Comparison of ENCODE assay signal across 8 cellular contexts in the genomic region with DNA sequence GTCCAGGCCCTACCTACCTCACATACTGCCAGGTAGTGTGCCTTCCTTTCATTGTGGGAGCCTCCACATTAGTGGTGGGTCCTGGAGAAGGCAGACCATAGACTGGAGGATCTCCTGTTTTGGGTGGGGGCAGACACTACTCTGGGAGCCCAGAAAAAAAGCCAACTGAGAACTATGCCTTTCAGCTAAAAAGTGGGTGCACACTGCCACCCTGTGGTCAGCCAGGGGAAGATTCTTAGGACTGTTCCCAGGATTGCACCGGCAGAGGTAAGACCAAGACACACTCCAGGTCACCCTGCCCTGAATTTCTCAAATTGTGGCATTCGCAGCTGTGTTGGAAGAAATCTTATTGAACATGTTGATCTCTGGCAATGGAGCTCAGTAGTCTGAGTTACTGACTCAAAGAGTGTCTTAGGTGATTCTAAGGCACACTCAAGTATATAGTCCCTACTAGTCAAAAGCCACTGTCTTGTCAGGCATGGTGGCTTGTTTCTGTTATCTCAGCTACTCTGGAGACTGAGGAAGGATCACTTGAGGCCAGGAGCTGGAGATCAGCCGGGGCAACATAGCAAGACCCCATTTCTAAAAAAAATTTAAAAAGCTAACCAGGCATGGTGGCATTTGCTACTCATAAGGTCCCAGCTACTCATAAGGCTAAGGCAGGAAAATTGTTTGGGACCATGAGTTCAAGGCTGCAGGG. TPM values are rescaled to one million over a fixed set of nuclear protein-coding genes. Genes with fewer than 3 reads are reported as not detected.
A peak's percentile ranks its signal among the peaks of the same experiment; 100 is the strongest.
DNase-seq lines count a peak whose midpoint lies in the region; ATAC-seq and TF ChIP-seq lines count a peak whose summit lies in the region.

No MANE protein-coding gene starts in this region.

- CTCF ChIA-PET in PC-9 (lab: Charles Lee), result interaction anchor here (0.6 to 1.7 kb wide), 3 partner anchors 31 to 1307 kb away, joined by 3 to 4 read pairs (median 4); no protein-coding TSS in a partner anchor

- no peak for ATAC-seq in HG02870 (IDR thresholded peaks at IDR 0.05; ENCODE audit: unreplicated experiment)

- 23 to 67% methylated on average over 1 to 3 of the region's 3 CpGs for whole genome bisulfite sequencing in transverse colon (ENCODE audit: low coverage in 1 of 2), 2 donors

- TF ChIP-seq POLR2A in transverse colon (IDR thresholded peaks at IDR 0.05), result no peak

- TF ChIP-seq EP300 in transverse colon (IDR thresholded peaks at IDR 0.05; ENCODE audit: low read depth), result no peak

- H3F3A ChIP-seq in PC-9 (ENCODE audit: insufficient read depth, low read depth), result peaks cover 5% of the 10 kb centered on the region; the same call in 1 of the 2 replicates

- H3K4me2 ChIP-seq in PC-9, result no peak overlapping the region

- intact Hi-C loops in PC-9 (cut with micrococcal nuclease; ENCODE audit: unreplicated experiment) (loop anchor here (2.0 kb wide), 1 partner anchor 21 kb away; the partner anchor contains the start of gene RPP25L), transverse colon (cut with DNase I; ENCODE audit: low total_unique reads) (no loop called here)

- H3K36me3 ChIP-seq in PC-9 (ENCODE audit: low read depth) (no peaks in the 10 kb centered on the region), transverse colon (no peaks in the 10 kb centered on the region)

- H3K27me3 ChIP-seq in PC-9 (ENCODE audit: insufficient read depth, low read depth) (peaks cover 11% of the 10 kb centered on the region), transverse colon (peaks cover 19% of the 10 kb centered on the region)

- H3K9me3 ChIP-seq in PC-9 (ENCODE audit: insufficient read depth, low read depth) (no peaks in the 10 kb centered on the region), transverse colon (no peaks in the 10 kb centered on the region)

- peak; percentile 82 for TF ChIP-seq CTCF in PC-9 (conservative IDR thresholded peaks at IDR 0.05)
- peak; percentile 82 for TF ChIP-seq CTCF in fibroblast of the aortic adventitia (IDR thresholded peaks at IDR 0.05; ENCODE audit: insufficient read depth, low read length)
- peak; percentile 77 to 89 (median 83) for TF ChIP-seq CTCF in transverse colon (IDR thresholded peaks at IDR 0.05)

- no peak overlapping the region for H2AFZ ChIP-seq in PC-9

- in situ Hi-C loops in transverse colon (cut with MboI; ENCODE audit: low pct_ligation_motif_present in 1 of 4, low pct_unique_long_range_greater_than_20kb in 1 of 4, low sequenced_read_pairs in 3 of 4), result no loop called here

- POLR2A ChIA-PET in PC-9 (lab: Charles Lee; ENCODE audit: unreplicated experiment), result no interaction called here

- H3K4me3 ChIP-seq in PC-9 (no peak overlapping the region), fibroblast of the aortic adventitia (ENCODE audit: low read depth, low read length) (no peak overlapping the region), transverse colon (no peak overlapping the region)

- H3K27ac ChIP-seq in PC-9 (no peak overlapping the region), transverse colon (no peak overlapping the region)

- no peaks in the 10 kb centered on the region for H3K9me2 ChIP-seq in PC-9 (ENCODE audit: insufficient read depth)

- BruUV-seq in PC-9 (replicated peaks; lab: Mats Ljungman, UMichigan), result no TSS peak

- peaks cover 18% of the 10 kb centered on the region for H3K79me2 ChIP-seq in PC-9 (ENCODE audit: low read depth)

- H3K4me1 ChIP-seq in PC-9 (replicated peaks; ENCODE audit: insufficient read depth) (peaks cover 9% of the 10 kb centered on the region; the same call in 1 of the 2 replicates), transverse colon (peaks cover 9 to 39% (median 20%) of the 10 kb centered on the region in 4 donors)

- no peaks in the 10 kb centered on the region for H4K20me1 ChIP-seq in PC-9 (ENCODE audit: insufficient read depth)

- DNase-seq in GF-D8 (lab: John Stamatoyannopoulos, UW) (peak; percentile 50), HuH-7.5 (ENCODE audit: low spot score) (peak; percentile 65), PC-9 (peak in 1 of 2 experiments; percentile 53), activated T-helper 1 cell treated with Interleukin-2 at 50 U/mL for 16 hours (ENCODE audit: low read depth) (peak; percentile 61), fibroblast of the aortic adventitia (ENCODE audit: low read depth) (peak; percentile 75), non-pigmented ciliary epithelial cell (ENCODE audit: low read depth) (peak; percentile 26), transverse colon (peak; percentile 66)

RNA-seq across cellular contexts. Expression of gene SIGMAR1, which starts 3.6 kb away (rescaled TPM):
- total RNA-seq in PC-9 (2021), result 55.8 and 57.9 TPM in 2 replicates
- total RNA-seq in fibroblast of the aortic adventitia (ENCODE audit: low replicate concordance), result 71.3 and 97.8 TPM in 2 replicates
- total RNA-seq in transverse colon, result 100 to 1,000 TPM in 1 of 4 donors, 10 to 100 TPM in 3; 45.6 to 102 (median 62.6) TPM

RNA-seq across cellular contexts. Expression of gene ARID3C, which starts 5.1 kb away (rescaled TPM):
- total RNA-seq in PC-9 (2021) (not detected in 2 replicates), fibroblast of the aortic adventitia (ENCODE audit: low replicate concordance) (0.09 and 0.74 TPM in 2 replicates), transverse colon (not detected)

RNA-seq across cellular contexts. Expression of gene GALT, which starts 12.5 kb away (rescaled TPM):
- total RNA-seq in PC-9 (2021), result 13.5 and 18.2 TPM in 2 replicates
- total RNA-seq in fibroblast of the aortic adventitia (ENCODE audit: low replicate concordance), result 22.8 and 26.8 TPM in 2 replicates
- total RNA-seq in transverse colon, result 100 to 1,000 TPM in 2 of 4 donors, 10 to 100 TPM in 2; 73.5 to 147 (median 97.3) TPM

RNA-seq across cellular contexts. Expression of gene DCTN3, which starts 13.7 kb away (rescaled TPM):
- total RNA-seq in PC-9 (2021), result 47.5 and 57.5 TPM in 2 replicates
- total RNA-seq in fibroblast of the aortic adventitia (ENCODE audit: low replicate concordance), result 36.9 and 88.1 TPM in 2 replicates
- total RNA-seq in transverse colon, result 10 to 100 TPM; 41.6 to 78.9 (median 54.0) TPM

RNA-seq across cellular contexts. Expression of gene IL11RA, which starts 18.0 kb away (rescaled TPM):
- 8.5 and 8.7 TPM in 2 replicates for total RNA-seq in PC-9 (2021)
- total RNA-seq in fibroblast of the aortic adventitia (ENCODE audit: low replicate concordance), result 23.8 and 26.7 TPM in 2 replicates
- total RNA-seq in transverse colon, result 10 to 100 TPM; 27.0 to 94.6 (median 47.5) TPM
